In the genomic region with DNA sequence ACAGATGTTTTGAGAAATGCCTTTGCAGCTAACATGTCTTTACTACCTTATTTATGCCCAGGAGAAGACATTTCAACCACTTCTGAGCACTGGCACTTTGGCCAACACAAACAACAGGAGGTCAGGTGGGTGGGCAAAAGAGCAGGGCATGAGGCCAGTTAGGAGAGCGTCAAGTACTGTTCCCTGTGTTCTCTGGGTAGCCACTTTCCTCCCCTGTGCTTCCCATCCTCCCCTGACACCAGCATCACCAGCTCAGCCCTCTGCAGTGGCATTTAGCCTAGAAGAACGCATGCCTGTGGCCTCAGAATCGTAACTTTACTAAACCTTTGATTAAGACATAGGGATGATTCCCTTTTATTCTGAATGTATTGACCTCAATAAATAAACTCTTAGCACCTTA, we compare ENCODE assay signal across 1 cellular context.
TF ChIP-seq lines count a peak whose summit lies in the region.

No MANE protein-coding gene starts in this region.

TF ChIP-seq in H1, 55 proteins besides CTCF, POLR2A, EP300 and RAD21:
- TF ChIP-seq, protein P1, sequence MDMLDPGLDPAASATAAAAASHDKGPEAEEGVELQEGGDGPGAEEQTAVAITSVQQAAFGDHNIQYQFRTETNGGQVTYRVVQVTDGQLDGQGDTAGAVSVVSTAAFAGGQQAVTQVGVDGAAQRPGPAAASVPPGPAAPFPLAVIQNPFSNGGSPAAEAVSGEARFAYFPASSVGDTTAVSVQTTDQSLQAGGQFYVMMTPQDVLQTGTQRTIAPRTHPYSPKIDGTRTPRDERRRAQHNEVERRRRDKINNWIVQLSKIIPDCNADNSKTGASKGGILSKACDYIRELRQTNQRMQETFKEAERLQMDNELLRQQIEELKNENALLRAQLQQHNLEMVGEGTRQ (IDR thresholded peaks at IDR 0.05; ENCODE audit: low read length), result no peak
- no peak for TF ChIP-seq BACH1 (IDR thresholded peaks at IDR 0.05; ENCODE audit: low read length)
- no peak for TF ChIP-seq POU5F1 (IDR thresholded peaks at IDR 0.05; ENCODE audit: low read depth, low read length)
- no peak for TF ChIP-seq SIX5 (IDR thresholded peaks at IDR 0.05; ENCODE audit: low read depth, low read length)
- TF ChIP-seq, protein P2, sequence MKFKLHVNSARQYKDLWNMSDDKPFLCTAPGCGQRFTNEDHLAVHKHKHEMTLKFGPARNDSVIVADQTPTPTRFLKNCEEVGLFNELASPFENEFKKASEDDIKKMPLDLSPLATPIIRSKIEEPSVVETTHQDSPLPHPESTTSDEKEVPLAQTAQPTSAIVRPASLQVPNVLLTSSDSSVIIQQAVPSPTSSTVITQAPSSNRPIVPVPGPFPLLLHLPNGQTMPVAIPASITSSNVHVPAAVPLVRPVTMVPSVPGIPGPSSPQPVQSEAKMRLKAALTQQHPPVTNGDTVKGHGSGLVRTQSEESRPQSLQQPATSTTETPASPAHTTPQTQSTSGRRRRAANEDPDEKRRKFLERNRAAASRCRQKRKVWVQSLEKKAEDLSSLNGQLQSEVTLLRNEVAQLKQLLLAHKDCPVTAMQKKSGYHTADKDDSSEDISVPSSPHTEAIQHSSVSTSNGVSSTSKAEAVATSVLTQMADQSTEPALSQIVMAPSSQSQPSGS (IDR thresholded peaks at IDR 0.05; ENCODE audit: low read length), result no peak
- TF ChIP-seq SUZ12 (IDR thresholded peaks at IDR 0.05; ENCODE audit: low read length), result no peak
- no peak for TF ChIP-seq SP4 (IDR thresholded peaks at IDR 0.05; ENCODE audit: low read length)
- TF ChIP-seq ASH2L (IDR thresholded peaks at IDR 0.05; ENCODE audit: low read length), result no peak
- TF ChIP-seq CHD1 (IDR thresholded peaks at IDR 0.05; ENCODE audit: low read depth, low read length), result no peak
- no peak for TF ChIP-seq JUND (IDR thresholded peaks at IDR 0.05; ENCODE audit: low read length)
- no peak for TF ChIP-seq TAF7 (optimal IDR thresholded peaks at IDR 0.05; ENCODE audit: borderline replicate concordance, low read depth, low read length)
- no peak for TF ChIP-seq TEAD4 (IDR thresholded peaks at IDR 0.05; ENCODE audit: low read depth, low read length)
